In genomic region chr4:7879127-7879526, GRCh38 we compare ENCODE assay signal across 26 cellular contexts.
DNase-seq lines count a peak whose midpoint lies in the region; TF ChIP-seq lines count a peak whose summit lies in the region.
"Had no signal": no experiment of that assay in that cellular context is flagged by ENCODE, and none has a peak within 500 bp of the region (broad histone marks: within the 10 kb centered on the region; RNA-seq: fewer than 3 reads in every experiment).

No MANE protein-coding gene starts in this region.

- H3K27me3 ChIP-seq in brain microvascular endothelial cell (replicated peaks) (no peaks in the 10 kb centered on the region), testis (no peaks in the 10 kb centered on the region)
- H3K27me3 ChIP-seq: colonic mucosa had no signal

- no peak for TF ChIP-seq CTCF in RWPE1 (conservative IDR thresholded peaks at IDR 0.05; ENCODE audit: low read depth)
- no peak for TF ChIP-seq CTCF in brain microvascular endothelial cell (IDR thresholded peaks at IDR 0.05; ENCODE audit: low read depth, low read length, missing control alignments)
- TF ChIP-seq CTCF in nephron (IDR thresholded peaks at IDR 0.05; ENCODE audit: unreplicated experiment in 3 of 3) = no peak
- no peak for TF ChIP-seq CTCF in type B pancreatic cell (conservative IDR thresholded peaks at IDR 0.05)
- TF ChIP-seq CTCF in testis (IDR thresholded peaks at IDR 0.05) = no peak

- in situ Hi-C loops in brain microvascular endothelial cell (cut with HindIII; ENCODE audit: low pct_ligation_motif_present, low sequenced_read_pairs) = no loop called here

- no peak for TF ChIP-seq POLR2A in testis (IDR thresholded peaks at IDR 0.05)

- H3K36me3 Mint-ChIP-seq in nephron (ENCODE audit: low read depth) = peaks cover 3% of the 10 kb centered on the region
- no peaks in the 10 kb centered on the region for H3K36me3 Mint-ChIP-seq in type B pancreatic cell
- H3K36me3 Mint-ChIP-seq: activated CD4-positive, alpha-beta memory T cell treated with anti-CD3 and anti-CD28 coated beads for 36 hours; CD8-positive, alpha-beta T cell had no signal

- H3K4me1 ChIP-seq in testis = no peaks in the 10 kb centered on the region
- H3K4me1 ChIP-seq: colonic mucosa had no signal

- DNase-seq in RWPE1 (ENCODE audit: low spot score) (no peak), brain microvascular endothelial cell (no peak), type B pancreatic cell (ENCODE audit: extremely low spot score, unreplicated experiment) (no peak), testis (no peak), NCI-H2081 treated with DMSO at 0.1 percent for 48 hours (lab: John Stamatoyannopoulos, UW) (no peak), NCI-H748 (lab: John Stamatoyannopoulos, UW; ENCODE audit: unreplicated experiment) (no peak)
- DNase-seq: activated B cell treated with CpG ODN at 0.5 μM for 24 hours; activated CD4-positive, alpha-beta memory T cell treated with anti-CD3 and anti-CD28 coated beads for 36 hours; activated gamma-delta T cell treated with Interleukin-2 at 50 U/mL for 16 hours; activated naive CD8-positive, alpha-beta T cell treated with anti-CD3 and anti-CD28 coated beads, Interleukin-2, amount 50 U/mL, for 24 hours; activated T-cell treated with anti-CD3 and anti-CD28 coated beads for 4 hours; CD8-positive, alpha-beta T cell; colonic mucosa; DMS 273 treated with DMSO at 0.1 percent for 48 hours; effector memory CD4-positive, alpha-beta T cell; GM23248; kidney; lower lobe of right lung; NCI-H1105; NCI-H2029; NCI-H2227 treated with DMSO at 0.1 percent for 48 hours; NCI-H82; retina; stimulated activated CD4-positive, alpha-beta T cell treated with anti-CD3 and anti-CD28 coated beads, Interleukin-4, amount 100 ng/mL, for 4 hours; stimulated activated naive CD4-positive, alpha-beta T cell had no signal

- CTCF ChIA-PET in RWPE1 (lab: Yijun Ruan, JAX) = no interaction called here

- H3K4me3 Mint-ChIP-seq in nephron (peak overlapping the region in 1 of 3 experiments; percentile 39), type B pancreatic cell (no peak overlapping the region)
- H3K4me3 Mint-ChIP-seq: activated B cell treated with CpG ODN at 0.5 μM for 24 hours; activated CD4-positive, alpha-beta memory T cell treated with anti-CD3 and anti-CD28 coated beads for 36 hours; activated naive CD8-positive, alpha-beta T cell treated with anti-CD3 and anti-CD28 coated beads, Interleukin-2, amount 50 U/mL, for 24 hours; CD8-positive, alpha-beta T cell had no signal

- H3K27ac ChIP-seq in RWPE1 (peak overlapping the region; percentile 65), brain microvascular endothelial cell (peak overlapping the region; percentile 83), testis (no peak overlapping the region)
- H3K27ac ChIP-seq: colonic mucosa, lower lobe of right lung had no signal

- peaks cover 71% of the 10 kb centered on the region for H3K4me1 Mint-ChIP-seq in nephron
- H3K4me1 Mint-ChIP-seq in type B pancreatic cell (ENCODE audit: unreplicated experiment) = peaks cover 48% of the 10 kb centered on the region
- H3K4me1 Mint-ChIP-seq: activated B cell treated with CpG ODN at 0.5 μM for 24 hours had no signal

- H3K27ac Mint-ChIP-seq in nephron (peak overlapping the region; percentile 53 to 89 (median 80)), type B pancreatic cell (peak overlapping the region; percentile 8)
- H3K27ac Mint-ChIP-seq: activated B cell treated with CpG ODN at 0.5 μM for 24 hours; activated CD4-positive, alpha-beta memory T cell treated with anti-CD3 and anti-CD28 coated beads for 36 hours; activated naive CD8-positive, alpha-beta T cell treated with anti-CD3 and anti-CD28 coated beads, Interleukin-2, amount 50 U/mL, for 24 hours; CD8-positive, alpha-beta T cell had no signal

- H3K27me3 Mint-ChIP-seq in nephron (ENCODE audit: low read depth) = no peaks in the 10 kb centered on the region
- H3K27me3 Mint-ChIP-seq in type B pancreatic cell = no peaks in the 10 kb centered on the region
- H3K27me3 Mint-ChIP-seq: activated CD4-positive, alpha-beta memory T cell treated with anti-CD3 and anti-CD28 coated beads for 36 hours had no signal

- WGBS in testis, 2 donors = 56 to 86% methylated on average over 6 of the region's 6 CpGs

- H3K36me3 ChIP-seq in brain microvascular endothelial cell (replicated peaks) (no peaks in the 10 kb centered on the region), testis (ENCODE audit: low read depth, missing control alignments) (no peaks in the 10 kb centered on the region)
- H3K36me3 ChIP-seq: colonic mucosa, lower lobe of right lung had no signal

- POLR2A ChIA-PET in RWPE1 (lab: Yijun Ruan, JAX; ENCODE audit: low non-redundant PET) = no interaction called here

- H3K4me3 ChIP-seq in brain microvascular endothelial cell (ENCODE audit: low read depth, low read length) = no peak overlapping the region
- H3K4me3 ChIP-seq in testis = no peak overlapping the region
- H3K4me3 ChIP-seq: colonic mucosa, GM23248, lower lobe of right lung had no signal

- H3K9me3 Mint-ChIP-seq in nephron = no peaks in the 10 kb centered on the region
- H3K9me3 Mint-ChIP-seq in type B pancreatic cell = no peaks in the 10 kb centered on the region
- H3K9me3 Mint-ChIP-seq: activated B cell treated with CpG ODN at 0.5 μM for 24 hours; activated CD4-positive, alpha-beta memory T cell treated with anti-CD3 and anti-CD28 coated beads for 36 hours; activated naive CD8-positive, alpha-beta T cell treated with anti-CD3 and anti-CD28 coated beads, Interleukin-2, amount 50 U/mL, for 24 hours; CD8-positive, alpha-beta T cell had no signal

- no peaks in the 10 kb centered on the region for H3K9me3 ChIP-seq in testis
- H3K9me3 ChIP-seq: colonic mucosa, lower lobe of right lung had no signal

- intact Hi-C loops in testis (cut with DNase I; ENCODE audit: low total_unique reads) = no loop called here

Comparison
In these comparisons a context has a peak if more than half of its experiments do, and no peak if none do; other contexts are left out.
1. H3K27ac ChIP-seq: peak in RWPE1 (single experiment) and brain microvascular endothelial cell (single experiment); none in testis (0 of 2).